Comparison of ENCODE assay signal across 8 cellular contexts in genomic region chr9:87445646-87446045, GRCh38. TPM values are rescaled to one million over a fixed set of nuclear protein-coding genes. Genes with fewer than 3 reads are reported as not detected.
A peak's percentile ranks its signal among the peaks of the same experiment; 100 is the strongest.
DNase-seq lines count a peak whose midpoint lies in the region; ATAC-seq and TF ChIP-seq lines count a peak whose summit lies in the region.

No MANE protein-coding gene starts in this region.

- no peaks in the 10 kb centered on the region for H3K36me3 Mint-ChIP-seq in IgD-negative memory B cell

- H3K4me3 Mint-ChIP-seq in IgD-negative memory B cell = peak overlapping the region in 3 of 4 donors; percentile 63 to 81 (median 65)

- H3K27me3 Mint-ChIP-seq in IgD-negative memory B cell = peaks cover 2% of the 10 kb centered on the region

- peaks cover 0 to 2% (median 0%) of the 10 kb centered on the region in 3 donors for H3K9me3 Mint-ChIP-seq in IgD-negative memory B cell

- TF ChIP-seq CTCF in astrocyte of the spinal cord (IDR thresholded peaks at IDR 0.05; ENCODE audit: low read depth, low read length) = no peak

- DNase-seq in NCI-H2171 treated with DMSO at 0.1 percent for 48 hours (lab: John Stamatoyannopoulos, UW) (peak; percentile 38), NCI-H2171 (lab: John Stamatoyannopoulos, UW) (no peak), astrocyte of the spinal cord (ENCODE audit: low read depth, low spot score) (peak; percentile 3), left kidney (ENCODE audit: low read depth, low spot score) (peak; percentile 66), COR-L47 (lab: John Stamatoyannopoulos, UW) (no peak), cerebellar nuclear complex (lab: John Stamatoyannopoulos, UW) (no peak)

- no peak overlapping the region for H3K27ac Mint-ChIP-seq in IgD-negative memory B cell

- H3K4me3 ChIP-seq in astrocyte of the spinal cord (ENCODE audit: low read depth, low read length) = no peak overlapping the region

- ATAC-seq in GM21528 (IDR thresholded peaks at IDR 0.05; ENCODE audit: low FRiP score, unreplicated experiment) = peak; percentile 68

- in situ Hi-C loops in astrocyte of the spinal cord (cut with HindIII; ENCODE audit: low sequenced_read_pairs) = no loop called here

- H3K4me1 Mint-ChIP-seq in IgD-negative memory B cell = peaks cover 0 to 4% (median 2%) of the 10 kb centered on the region in 3 donors

RNA-seq across cellular contexts. Expression of gene DAPK1, which starts 52.0 kb away (rescaled TPM):
- polyA plus RNA-seq in IgD-negative memory B cell = 0.86 TPM

Comparison
In these comparisons a context has a peak if more than half of its experiments do, and no peak if none do; other contexts are left out.
1. DNase-seq: peak in NCI-H2171 treated with DMSO at 0.1 percent for 48 hours (single experiment), astrocyte of the spinal cord (single experiment) and left kidney (single experiment); none in NCI-H2171 (single experiment), COR-L47 (single experiment) and cerebellar nuclear complex (0 of 2).